ENCODE assay signal across 25 cellular contexts in the genomic region with DNA sequence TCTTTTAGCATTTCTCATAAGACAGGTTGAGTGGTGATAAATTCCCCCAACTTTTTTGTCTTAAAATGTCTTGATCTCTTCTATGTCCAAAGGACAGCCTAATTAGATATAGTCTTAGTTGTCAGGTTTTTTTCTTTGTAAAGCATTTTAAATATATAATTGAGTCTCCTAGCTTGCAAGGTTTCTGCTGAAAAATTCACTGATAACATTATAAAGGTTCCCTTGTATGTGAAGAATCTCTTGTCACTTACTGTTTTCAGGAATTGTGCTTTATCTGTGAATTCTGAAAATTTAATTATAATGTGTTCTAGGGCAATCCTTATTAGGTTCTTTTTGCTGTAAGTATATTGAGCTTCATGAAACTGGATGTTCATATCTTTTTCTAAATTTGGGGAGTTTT.
"Had no signal": no experiment of that assay in that cellular context is flagged by ENCODE, and none has a peak within 500 bp of the region (broad histone marks: within the 10 kb centered on the region; RNA-seq: fewer than 3 reads in every experiment).

No MANE protein-coding gene starts in this region.

- H3K4me1 ChIP-seq: colonic mucosa, esophagus muscularis mucosa, esophagus squamous epithelium, foreskin keratinocyte, gastrocnemius medialis, gastroesophageal sphincter, heart left ventricle, heart right ventricle had no signal

- H3K27ac Mint-ChIP-seq: dendritic cell treated with granulocyte-macrophage colony-stimulating factor and Interleukin-4, amounts not matched to agents 40 ng/mL and 50 ng/mL, for 4 days; effector memory CD8-positive, alpha-beta T cell; endodermal cell had no signal

- H3K36me3 ChIP-seq: colonic mucosa, esophagus muscularis mucosa, esophagus squamous epithelium, gastrocnemius medialis, gastroesophageal sphincter, heart left ventricle, heart right ventricle had no signal

- H3K9me3 ChIP-seq: colonic mucosa had no signal

- H3K27ac ChIP-seq: colonic mucosa, coronary artery, dorsolateral prefrontal cortex, epithelial cell of prostate, esophagus muscularis mucosa, esophagus squamous epithelium, foreskin keratinocyte, gastrocnemius medialis, gastroesophageal sphincter, heart left ventricle, heart right ventricle had no signal

- H3K4me3 ChIP-seq: colonic mucosa, coronary artery, dorsolateral prefrontal cortex, esophagus muscularis mucosa, esophagus squamous epithelium, gastrocnemius medialis, gastroesophageal sphincter, heart left ventricle, heart right ventricle had no signal

- H3K4me1 Mint-ChIP-seq: endodermal cell had no signal

- H3K4me3 Mint-ChIP-seq: dendritic cell treated with granulocyte-macrophage colony-stimulating factor and Interleukin-4, amounts not matched to agents 40 ng/mL and 50 ng/mL, for 4 days; effector memory CD8-positive, alpha-beta T cell; endodermal cell had no signal

- DNase-seq: colonic mucosa; cortex of kidney; dermis blood vessel endothelial cell; dorsolateral prefrontal cortex; effector CD4-positive, alpha-beta T cell; effector CD8-positive, alpha-beta T cell; effector memory CD4-positive, alpha-beta T cell; effector memory CD8-positive, alpha-beta T cell; endodermal cell; erythroblast; esophagus squamous epithelium; foreskin fibroblast; foreskin keratinocyte; foreskin melanocyte; gastrocnemius medialis; glutamatergic neuron; head of caudate nucleus; heart left ventricle; heart right ventricle had no signal

- ATAC-seq: effector memory CD8-positive, alpha-beta T cell; esophagus mucosa; foreskin keratinocyte; gastrocnemius medialis; gastroesophageal sphincter; heart left ventricle; heart right ventricle had no signal
